Comparison of ENCODE assay signal across 8 cellular contexts in the genomic region with DNA sequence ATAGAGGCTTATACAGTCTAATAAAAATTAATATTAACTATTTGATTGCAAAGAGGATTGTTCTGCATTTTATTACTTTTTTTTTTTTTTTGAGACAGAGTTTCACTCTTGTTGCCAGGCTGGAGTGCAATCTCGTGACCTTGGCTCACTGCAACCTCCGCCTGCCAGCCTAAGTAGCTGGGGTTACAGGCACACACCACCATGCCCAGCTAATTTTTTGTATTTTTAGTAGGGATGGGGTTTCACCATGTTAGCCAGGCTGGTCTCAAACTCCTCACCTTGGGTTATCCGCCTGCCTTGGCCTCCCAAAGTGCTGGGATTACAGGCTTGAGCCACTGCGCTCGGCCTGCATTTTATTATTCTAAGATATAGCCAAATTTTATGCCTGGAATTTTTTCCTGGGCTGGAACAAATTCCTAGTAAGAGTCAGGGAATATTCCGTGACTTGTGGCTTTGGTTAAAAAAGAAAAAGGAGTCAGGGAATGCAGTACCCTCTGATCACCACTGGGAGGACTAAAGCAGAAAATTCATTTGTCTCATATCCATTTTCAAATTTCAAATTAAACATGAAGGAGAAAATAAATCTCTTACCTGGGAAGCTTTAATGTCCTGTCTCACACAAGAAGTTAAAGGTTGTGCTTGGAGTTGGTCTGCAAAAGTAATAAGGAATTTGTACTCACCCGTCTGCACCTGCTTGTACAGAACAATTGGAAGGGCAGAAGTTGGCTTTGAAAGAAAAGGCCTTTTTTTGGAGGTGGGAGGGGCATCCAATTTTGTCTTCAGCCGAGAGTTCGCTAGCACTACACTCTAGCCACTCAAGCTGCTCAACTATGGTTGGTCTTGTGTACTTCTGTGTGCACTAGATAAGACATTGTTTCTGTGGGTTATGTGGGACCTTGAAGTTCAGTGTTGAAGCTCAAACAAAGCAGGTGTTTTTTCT. TPM values are rescaled to one million over a fixed set of nuclear protein-coding genes. Genes with fewer than 3 reads are reported as not detected.
DNase-seq lines count a peak whose midpoint lies in the region; FAIRE-seq and TF ChIP-seq lines count a peak whose summit lies in the region.

No MANE protein-coding gene starts in this region.

- H2AK5ac ChIP-seq in neuronal stem cell (ENCODE audit: low read depth, low read length), result no peak overlapping the region

- H3K27me3 ChIP-seq in neuronal stem cell (ENCODE audit: control insufficient read depth in 3 of 3, insufficient read depth in 3 of 3, low read depth in 1 of 3, low read length in 3 of 3), result no peaks in the 10 kb centered on the region

- DNase-seq in AG09309 (ENCODE audit: low read depth) (no peak), GM12891 (ENCODE audit: insufficient read length, low spot score) (no peak), SW480 (ENCODE audit: low spot score) (peak; percentile 44), fibroblast of the aortic adventitia (ENCODE audit: low read depth) (peak; percentile 80), putamen (ENCODE audit: low spot score) (peak; percentile 24), NOMO-1 treated with dmso at 0.1 percent for 144 hours (lab: John Stamatoyannopoulos, UW; ENCODE audit: unreplicated experiment) (no peak), neuronal stem cell (ENCODE audit: low spot score) (no peak), GOT3 (lab: John Stamatoyannopoulos, UW) (no peak)

- no peak overlapping the region for H2BK15ac ChIP-seq in neuronal stem cell (ENCODE audit: low read length)

- H3K4me3 ChIP-seq in AG09309 (ENCODE audit: control insufficient read depth, low read depth, low read length), result no peak overlapping the region
- H3K4me3 ChIP-seq in fibroblast of the aortic adventitia (ENCODE audit: low read depth, low read length), result no peak overlapping the region
- no peak overlapping the region for H3K4me3 ChIP-seq in neuronal stem cell (ENCODE audit: low read length in 2 of 2)

- no peak overlapping the region for H3K23ac ChIP-seq in neuronal stem cell (ENCODE audit: low read depth, low read length, poor library complexity)

- no peak overlapping the region for H2BK5ac ChIP-seq in neuronal stem cell (ENCODE audit: low read length)

- no CpG with 5 or more reads among the region's 9 CpGs for WGBS in neuronal stem cell (ENCODE audit: extremely low coverage in 2 of 2, insufficient read length in 2 of 2, insufficient replicate concordance in 1 of 2), 2 donors

- no peak overlapping the region for H3K4ac ChIP-seq in neuronal stem cell (ENCODE audit: low read length)

- no peak overlapping the region for H4K8ac ChIP-seq in neuronal stem cell (ENCODE audit: low read depth, low read length)

- no peak overlapping the region for H3K27ac ChIP-seq in neuronal stem cell (replicated peaks; ENCODE audit: low read length)

- no peak for TF ChIP-seq POLR2A in GM12891 (IDR thresholded peaks at IDR 0.05; ENCODE audit: low read depth, low read length)

- H3K79me1 ChIP-seq in neuronal stem cell (ENCODE audit: low read depth, low read length), result peaks cover 4% of the 10 kb centered on the region

- H3K4me1 ChIP-seq in neuronal stem cell (ENCODE audit: control insufficient read depth in 2 of 2, insufficient read depth in 1 of 2, low read depth in 1 of 2, low read length in 2 of 2), result peaks cover 3 to 4% of the 10 kb centered on the region in 2 donors

- peak; percentile 84 for FAIRE-seq in GM12891 (lab: Jason Lieb, UNC)

- H4K91ac ChIP-seq in neuronal stem cell (ENCODE audit: low read depth, low read length, poor library complexity), result no peak overlapping the region

- no peak overlapping the region for H3K9ac ChIP-seq in neuronal stem cell (ENCODE audit: low read depth, low read length, poor library complexity)

- no peak overlapping the region for H2BK12ac ChIP-seq in neuronal stem cell (ENCODE audit: low read length)

- peak; percentile 66 for TF ChIP-seq CTCF in AG09309 (IDR thresholded peaks at IDR 0.05; ENCODE audit: control insufficient read depth, insufficient read depth, low read depth, low read length, missing control alignments)
- TF ChIP-seq CTCF in fibroblast of the aortic adventitia (IDR thresholded peaks at IDR 0.05; ENCODE audit: insufficient read depth, low read length), result peak; percentile 85

- H3K36me3 ChIP-seq in neuronal stem cell (replicated peaks in 1 of 2; ENCODE audit: control insufficient read depth in 2 of 2, insufficient read depth in 2 of 2, low read length in 2 of 2), result no peaks in the 10 kb centered on the region

- H2BK120ac ChIP-seq in neuronal stem cell (ENCODE audit: low read depth, low read length), result no peak overlapping the region

- H3K14ac ChIP-seq in neuronal stem cell (ENCODE audit: low read length), result no peak overlapping the region

- no peak overlapping the region for H3K4me2 ChIP-seq in neuronal stem cell (ENCODE audit: insufficient read depth, low read length, poor library complexity, severe bottlenecking)

- H2AFZ ChIP-seq in neuronal stem cell (ENCODE audit: low read length), result no peak overlapping the region

- H3K18ac ChIP-seq in neuronal stem cell (ENCODE audit: low read length), result no peak overlapping the region

- H3K9me3 ChIP-seq in neuronal stem cell (replicated peaks in 1 of 2; ENCODE audit: control insufficient read depth in 2 of 2, insufficient read depth in 1 of 2, low read depth in 1 of 2, low read length in 2 of 2), result no peaks in the 10 kb centered on the region

TF ChIP-seq in GM12891, 5 proteins besides CTCF, POLR2A, EP300 and RAD21:
- no peak for TF ChIP-seq SPI1 (IDR thresholded peaks at IDR 0.05; ENCODE audit: low read depth, low read length)
- no peak for TF ChIP-seq TAF1 (IDR thresholded peaks at IDR 0.05; ENCODE audit: low read depth, low read length)
- no peak for TF ChIP-seq PAX5 (IDR thresholded peaks at IDR 0.05; ENCODE audit: insufficient read depth, low read length, severe bottlenecking)
- no peak for TF ChIP-seq POU2F2 (IDR thresholded peaks at IDR 0.05; ENCODE audit: low read depth, low read length)
- no peak for TF ChIP-seq POLR2AphosphoS5 (IDR thresholded peaks at IDR 0.05; ENCODE audit: low read depth, low read length)
TF ChIP-seq in GM12891: peak in this region for 0.

RNA-seq across cellular contexts. Expression of a gene that starts 8.7 kb away (rescaled TPM):
- 37.0 TPM for polyA plus RNA-seq in GM12891 (2012; ENCODE audit: low read depth, missing spikeins)
- 67.7 and 79.5 TPM in 2 replicates for total RNA-seq in fibroblast of the aortic adventitia (ENCODE audit: low replicate concordance)
- 55.4 TPM for polyA plus RNA-seq in neuronal stem cell (2013, experiment 1 of 2)
- polyA plus RNA-seq in neuronal stem cell (2013, experiment 2 of 2), result 55.0 TPM

RNA-seq across cellular contexts. Expression of a gene that starts 59.9 kb away (rescaled TPM):
- polyA plus RNA-seq in GM12891 (2012; ENCODE audit: low read depth, missing spikeins), result 139 TPM
- 322 and 328 TPM in 2 replicates for total RNA-seq in fibroblast of the aortic adventitia (ENCODE audit: low replicate concordance)
- polyA plus RNA-seq in neuronal stem cell (2013, experiment 1 of 2), result 304 TPM
- 312 TPM for polyA plus RNA-seq in neuronal stem cell (2013, experiment 2 of 2)

Comparison
In these comparisons a context has a peak if more than half of its experiments do, and no peak if none do; other contexts are left out.
1. DNase-seq: peak in SW480 (single experiment), fibroblast of the aortic adventitia (single experiment) and putamen (single experiment); none in AG09309 (single experiment), GM12891 (single experiment), NOMO-1 treated with dmso at 0.1 percent for 144 hours (single experiment), neuronal stem cell (single experiment) and GOT3 (single experiment).